In the genomic region with DNA sequence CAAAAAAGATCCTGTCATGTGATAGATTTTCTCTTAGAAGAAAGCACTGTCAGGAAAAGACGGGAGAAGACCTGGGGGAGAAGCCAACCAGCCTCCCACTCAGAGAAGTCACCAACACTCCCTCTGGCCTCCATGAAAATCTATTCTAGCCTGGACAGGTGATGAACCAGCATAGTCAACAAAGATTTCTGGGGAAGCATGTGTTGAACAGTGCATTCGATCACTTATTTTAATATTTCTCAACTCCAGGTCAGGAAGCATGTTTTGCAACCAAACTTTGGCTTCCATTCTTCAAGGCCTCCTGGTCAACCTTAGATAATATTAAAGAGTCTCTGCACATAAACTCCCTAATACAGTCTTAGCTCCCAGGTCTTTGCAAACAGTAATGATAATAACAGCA, we compare ENCODE assay signal across 35 cellular contexts.
DNase-seq lines count a peak whose midpoint lies in the region; ATAC-seq, FAIRE-seq and TF ChIP-seq lines count a peak whose summit lies in the region.
"Had no signal": no experiment of that assay in that cellular context is flagged by ENCODE, and none has a peak within 500 bp of the region (broad histone marks: within the 10 kb centered on the region; RNA-seq: fewer than 3 reads in every experiment).

No MANE protein-coding gene starts in this region.

- POLR2A ChIA-PET in HepG2 (lab: Yijun Ruan, JAX): no interaction called here

- CTCF ChIA-PET in HepG2 (lab: Yijun Ruan, JAX; ENCODE audit: low intra/inter-chr PET ratio, low total read pairs): no interaction called here

- H3K27ac ChIP-seq in liver (ENCODE audit: low read depth in 1 of 2, low read length in 2 of 2) (no peak overlapping the region), HepG2 (ENCODE audit: extremely low read length, insufficient read depth, low read length) (no peak overlapping the region), Karpas-422 (ENCODE audit: low read length) (no peak overlapping the region), right lobe of liver (no peak overlapping the region)
- H3K27ac ChIP-seq: 22Rv1; A549; BLaER1; BLaER1 treated with 17β-estradiol and CSF1 and Interleukin-3, amounts not matched to agents 10 nM and 100 nM; C4-2B had no signal

- no peaks in the 10 kb centered on the region for H3K36me3 ChIP-seq in liver (ENCODE audit: control insufficient read depth in 4 of 4, insufficient read depth in 3 of 4, low read depth in 1 of 4, low read length in 3 of 4)
- H3K36me3 ChIP-seq in HepG2 (replicated peaks in 1 of 2; ENCODE audit: control insufficient read depth in 1 of 2, insufficient read depth in 2 of 2, low read length in 2 of 2): no peaks in the 10 kb centered on the region
- no peaks in the 10 kb centered on the region for H3K36me3 ChIP-seq in Karpas-422 (ENCODE audit: insufficient read depth, low read length)
- H3K36me3 ChIP-seq in right lobe of liver: no peaks in the 10 kb centered on the region
- H3K36me3 ChIP-seq: BE2C; BLaER1; BLaER1 treated with 17β-estradiol and CSF1 and Interleukin-3, amounts not matched to agents 10 nM and 100 nM had no signal

- ATAC-seq in HepG2 (no peak), left lobe of liver (peak; percentile 69), right lobe of liver (peak; percentile 55 to 82 (median 74))
- ATAC-seq: A549; CD8-positive, alpha-beta T cell had no signal

- H3K79me2 ChIP-seq in HepG2 (ENCODE audit: insufficient read depth, low read length) (no peaks in the 10 kb centered on the region), Karpas-422 (ENCODE audit: low read length) (no peaks in the 10 kb centered on the region)

- TF ChIP-seq RAD21 in liver (IDR thresholded peaks at IDR 0.05) (no peak), HepG2 (CRISPR knock-in tag; IDR thresholded peaks at IDR 0.05) (no peak)

- TF ChIP-seq POLR2A in HepG2 (IDR thresholded peaks at IDR 0.05; ENCODE audit: insufficient read depth in 1 of 2, low read depth in 2 of 2, low read length in 2 of 2): no peak
- no peak for TF ChIP-seq POLR2A in right lobe of liver (IDR thresholded peaks at IDR 0.05)

- peaks cover 0 to 7% (median 6%) of the 10 kb centered on the region in 4 donors for H3K4me1 ChIP-seq in liver (ENCODE audit: control insufficient read depth in 4 of 4, insufficient read depth in 4 of 4, low read length in 3 of 4)
- no peaks in the 10 kb centered on the region for H3K4me1 ChIP-seq in HepG2 (ENCODE audit: insufficient read depth, low read length)
- H3K4me1 ChIP-seq in Karpas-422 (ENCODE audit: low read length): no peaks in the 10 kb centered on the region
- peaks cover 0 to 12% (median 0%) of the 10 kb centered on the region in 4 donors for H3K4me1 ChIP-seq in right lobe of liver
- H3K4me1 ChIP-seq: A549; BE2C; BLaER1; BLaER1 treated with 17β-estradiol and CSF1 and Interleukin-3, amounts not matched to agents 10 nM and 100 nM; Caco-2 had no signal

- H3K9ac ChIP-seq in liver (ENCODE audit: low read depth in 1 of 2, low read length in 2 of 2) (no peak overlapping the region), HepG2 (ENCODE audit: insufficient read depth, low read depth, low read length) (no peak overlapping the region), Karpas-422 (ENCODE audit: low read length) (no peak overlapping the region)
- H3K9ac ChIP-seq: BLaER1; BLaER1 treated with 17β-estradiol and CSF1 and Interleukin-3, amounts not matched to agents 10 nM and 100 nM had no signal

- FAIRE-seq in HepG2 (lab: Jason Lieb, UNC): no peak
- FAIRE-seq: A204.1, A549, D721Med had no signal

- H3K27me3 ChIP-seq in liver (ENCODE audit: control insufficient read depth in 4 of 4, insufficient read depth in 4 of 4, low read length in 3 of 4): no peaks in the 10 kb centered on the region
- H3K27me3 ChIP-seq in HepG2 (ENCODE audit: control insufficient read depth in 1 of 2, insufficient read depth in 2 of 2, low read length in 2 of 2): peaks cover 1 to 12% of the 10 kb centered on the region in 2 experiments; a peak in 2 of 5 replicates
- no peaks in the 10 kb centered on the region for H3K27me3 ChIP-seq in Karpas-422 (ENCODE audit: low read length)
- no peaks in the 10 kb centered on the region for H3K27me3 ChIP-seq in right lobe of liver
- H3K27me3 ChIP-seq: BE2C; BLaER1; BLaER1 treated with 17β-estradiol and CSF1 and Interleukin-3, amounts not matched to agents 10 nM and 100 nM had no signal

- H3K4me3 ChIP-seq in liver (ENCODE audit: low read depth in 1 of 3, low read length in 3 of 3) (no peak overlapping the region), HepG2 (replicated peaks in 1 of 3; ENCODE audit: insufficient read depth in 1 of 3, low read depth in 2 of 3, low read length in 3 of 3) (no peak overlapping the region), Karpas-422 (ENCODE audit: low read length) (no peak overlapping the region), right lobe of liver (no peak overlapping the region)
- H3K4me3 ChIP-seq: A549; BLaER1; BLaER1 treated with 17β-estradiol and CSF1 and Interleukin-3, amounts not matched to agents 10 nM and 100 nM had no signal

- H4K20me1 ChIP-seq in HepG2 (ENCODE audit: insufficient read depth, low read length) (no peaks in the 10 kb centered on the region), Karpas-422 (ENCODE audit: insufficient read depth, low read depth, low read length) (no peaks in the 10 kb centered on the region)
- H4K20me1 ChIP-seq: BLaER1; BLaER1 treated with 17β-estradiol and CSF1 and Interleukin-3, amounts not matched to agents 10 nM and 100 nM had no signal

- DNase-seq in HepG2 (ENCODE audit: low spot score) (no peak), Karpas-422 (peak; percentile 5), left lobe of liver (ENCODE audit: low spot score) (no peak), right lobe of liver (no peak), NCI-H345 treated with DMSO at 0.1 percent for 48 hours (lab: John Stamatoyannopoulos, UW; ENCODE audit: unreplicated experiment) (no peak), head of caudate nucleus (no peak), iPS-NIHi7 (ENCODE audit: extremely low spot score) (no peak)
- DNase-seq: 8988T; ACHN; AML-193; BE2C; C1 segment of cervical spinal cord; Caco-2; Calu3; CD4-positive, alpha-beta memory T cell; CD4-positive, alpha-beta T cell; CD4-positive, CD25-positive, alpha-beta regulatory T cell; CD8-positive, alpha-beta memory T cell; CD8-positive, alpha-beta T cell; COR-L47; DMS 273 treated with DMSO at 0.1 percent for 48 hours; DMS153; DMS53; DMS79; DMS79 treated with DMSO at 0.1 percent for 48 hours; DND-41; EL had no signal

- H3K4me2 ChIP-seq in HepG2 (ENCODE audit: low read depth, low read length): no peak overlapping the region
- no peak overlapping the region for H3K4me2 ChIP-seq in Karpas-422 (ENCODE audit: low read depth, low read length, poor library complexity, severe bottlenecking)
- H3K4me2 ChIP-seq: A549; BLaER1; BLaER1 treated with 17β-estradiol and CSF1 and Interleukin-3, amounts not matched to agents 10 nM and 100 nM had no signal

- intact Hi-C loops in HepG2 (cut with micrococcal nuclease; ENCODE audit: unreplicated experiment) (no loop called here), right lobe of liver (cut with DNase I) (no loop called here), head of caudate nucleus (cut with DNase I) (no loop called here)

- BruUV-seq in HepG2 (replicated peaks; lab: Mats Ljungman, UMichigan): no TSS peak

- no peaks in the 10 kb centered on the region for H3K9me2 ChIP-seq in Karpas-422 (replicated peaks; ENCODE audit: insufficient read depth, low read length)

- TF ChIP-seq CTCF in liver (IDR thresholded peaks at IDR 0.05; ENCODE audit: low read depth, low read length, missing input control) (no peak), HepG2 (CRISPR knock-in tag; IDR thresholded peaks at IDR 0.05) (no peak), right lobe of liver (IDR thresholded peaks at IDR 0.05) (no peak)

- H3K9me3 ChIP-seq in liver (ENCODE audit: control insufficient read depth in 4 of 4, low read length in 3 of 4) (no peaks in the 10 kb centered on the region), HepG2 (ENCODE audit: low read length) (no peaks in the 10 kb centered on the region), Karpas-422 (ENCODE audit: low read length) (no peaks in the 10 kb centered on the region), right lobe of liver (no peaks in the 10 kb centered on the region)
- H3K9me3 ChIP-seq: A549, BE2C, BLaER1, Caco-2 had no signal

- TF ChIP-seq EP300 in HepG2 (IDR thresholded peaks at IDR 0.05; ENCODE audit: low read depth in 2 of 2, low read length in 2 of 2) (no peak), HepG2 (CRISPR knock-in tag; IDR thresholded peaks at IDR 0.05; ENCODE audit: borderline replicate concordance) (no peak)

- H2AFZ ChIP-seq in HepG2 (ENCODE audit: low read length): no peak overlapping the region
- no peak overlapping the region for H2AFZ ChIP-seq in Karpas-422 (ENCODE audit: low read length)

- WGBS in liver: 39% methylated on average over 2 of the region's 2 CpGs
- 8% methylated on average over 2 of the region's 2 CpGs for WGBS in HepG2 (ENCODE audit: low lambda C conversion rate)
- 44% methylated on average over 2 of the region's 2 CpGs for WGBS in right lobe of liver (ENCODE audit: insufficient coverage, low coverage, low lambda C conversion rate, missing lambda C conversion rate)

- in situ Hi-C loops in HepG2 (cut with HindIII; ENCODE audit: extremely low pct_ligation_motif_present, low pct_unique_long_range_greater_than_20kb): no loop called here

TF ChIP-seq in liver, 16 proteins besides CTCF, POLR2A, EP300 and RAD21 (continues in another document):
- no peak for TF ChIP-seq HNF4G (IDR thresholded peaks at IDR 0.05)

TF ChIP-seq in HepG2, 621 proteins besides CTCF, POLR2A, EP300 and RAD21 (continues in another document):
- TF ChIP-seq GABPB1 (CRISPR knock-in tag; IDR thresholded peaks at IDR 0.05) (no peak), NR3C1 (CRISPR knock-in tag; IDR thresholded peaks at IDR 0.05) (no peak), RFX1 (IDR thresholded peaks at IDR 0.05) (no peak), PHB2 (IDR thresholded peaks at IDR 0.05; ENCODE audit: partially characterized antibody) (no peak), ZNF563 (CRISPR knock-in tag; IDR thresholded peaks at IDR 0.05) (no peak), SCMH1 (CRISPR knock-in tag; IDR thresholded peaks at IDR 0.05; ENCODE audit: borderline replicate concordance) (no peak), SP2 (CRISPR knock-in tag; IDR thresholded peaks at IDR 0.05) (no peak), ZMYM2 (CRISPR knock-in tag; IDR thresholded peaks at IDR 0.05) (no peak), DNMT1 (CRISPR knock-in tag; IDR thresholded peaks at IDR 0.05) (no peak), ZBTB3 (CRISPR knock-in tag; IDR thresholded peaks at IDR 0.05; ENCODE audit: borderline replicate concordance, low read depth) (no peak)
- TF ChIP-seq, protein P1, sequence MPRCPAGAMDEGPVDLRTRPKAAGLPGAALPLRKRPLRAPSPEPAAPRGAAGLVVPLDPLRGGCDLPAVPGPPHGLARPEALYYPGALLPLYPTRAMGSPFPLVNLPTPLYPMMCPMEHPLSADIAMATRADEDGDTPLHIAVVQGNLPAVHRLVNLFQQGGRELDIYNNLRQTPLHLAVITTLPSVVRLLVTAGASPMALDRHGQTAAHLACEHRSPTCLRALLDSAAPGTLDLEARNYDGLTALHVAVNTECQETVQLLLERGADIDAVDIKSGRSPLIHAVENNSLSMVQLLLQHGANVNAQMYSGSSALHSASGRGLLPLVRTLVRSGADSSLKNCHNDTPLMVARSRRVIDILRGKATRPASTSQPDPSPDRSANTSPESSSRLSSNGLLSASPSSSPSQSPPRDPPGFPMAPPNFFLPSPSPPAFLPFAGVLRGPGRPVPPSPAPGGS (CRISPR knock-in tag; IDR thresholded peaks at IDR 0.05): no peak
